10 cellular contexts compared by ENCODE assay signal in genomic region chr11:126862664-126863247, GRCh38.
DNase-seq lines count a peak whose midpoint lies in the region; ATAC-seq and FAIRE-seq lines count a peak whose summit lies in the region.
"Had no signal": no experiment of that assay in that cellular context is flagged by ENCODE, and none has a peak within 500 bp of the region (broad histone marks: within the 10 kb centered on the region; RNA-seq: fewer than 3 reads in every experiment).

No MANE protein-coding gene starts in this region.

- intact Hi-C loops in activated T-helper 1 cell treated with anti-CD3 and anti-CD28 coated beads, Interleukin-12 subunit alpha, Interleukin-12 subunit beta, Interleukin-2, Interleukin-4 antibody, amounts not matched to agents 30 ng/mL and 10 ng/mL and 1 ng/mL, durations not matched to agents 14 hours and 24 hours and 36 hours (cut with micrococcal nuclease): no loop called here

- H3K27ac Mint-ChIP-seq in activated T-helper 17 cell treated with anti-CD3 and anti-CD28 coated beads, Interleukin-2, amount 50 U/mL, for 72 hours: no peak overlapping the region
- no peak overlapping the region for H3K27ac Mint-ChIP-seq in activated T-helper 1 cell treated with anti-CD3 and anti-CD28 coated beads, Interleukin-12 subunit alpha, Interleukin-12 subunit beta, Interleukin-2, Interleukin-4 antibody, amounts not matched to agents 30 ng/mL and 10 ng/mL and 1 ng/mL, durations not matched to agents 14 hours and 24 hours and 36 hours
- H3K27ac Mint-ChIP-seq: B cell, nephron had no signal

- peaks cover 4% of the 10 kb centered on the region for H3K27me3 Mint-ChIP-seq in activated T-helper 17 cell treated with anti-CD3 and anti-CD28 coated beads, Interleukin-2, amount 50 U/mL, for 72 hours
- no peaks in the 10 kb centered on the region for H3K27me3 Mint-ChIP-seq in activated T-helper 1 cell treated with anti-CD3 and anti-CD28 coated beads, Interleukin-12 subunit alpha, Interleukin-12 subunit beta, Interleukin-2, Interleukin-4 antibody, amounts not matched to agents 30 ng/mL and 10 ng/mL and 1 ng/mL, durations not matched to agents 14 hours and 24 hours and 36 hours (ENCODE audit: insufficient read depth)
- H3K27me3 Mint-ChIP-seq in activated T-cell treated with anti-CD3 and anti-CD28 coated beads, Interleukin-2, amount 50 U/mL, for 4 hours (ENCODE audit: low read depth): peaks cover 3% of the 10 kb centered on the region

- no peaks in the 10 kb centered on the region for H3K36me3 Mint-ChIP-seq in activated T-helper 17 cell treated with anti-CD3 and anti-CD28 coated beads, Interleukin-2, amount 50 U/mL, for 72 hours (ENCODE audit: low read depth)
- no peaks in the 10 kb centered on the region for H3K36me3 Mint-ChIP-seq in activated T-helper 1 cell treated with anti-CD3 and anti-CD28 coated beads, Interleukin-12 subunit alpha, Interleukin-12 subunit beta, Interleukin-2, Interleukin-4 antibody, amounts not matched to agents 30 ng/mL and 10 ng/mL and 1 ng/mL, durations not matched to agents 14 hours and 24 hours and 36 hours (ENCODE audit: low read depth)
- no peaks in the 10 kb centered on the region for H3K36me3 Mint-ChIP-seq in activated T-cell treated with anti-CD3 and anti-CD28 coated beads, Interleukin-2, amount 50 U/mL, for 4 hours (ENCODE audit: insufficient read depth)

- no peak overlapping the region for H3K4me3 Mint-ChIP-seq in activated T-helper 17 cell treated with anti-CD3 and anti-CD28 coated beads, Interleukin-2, amount 50 U/mL, for 72 hours
- no peak overlapping the region for H3K4me3 Mint-ChIP-seq in activated T-helper 1 cell treated with anti-CD3 and anti-CD28 coated beads, Interleukin-12 subunit alpha, Interleukin-12 subunit beta, Interleukin-2, Interleukin-4 antibody, amounts not matched to agents 30 ng/mL and 10 ng/mL and 1 ng/mL, durations not matched to agents 14 hours and 24 hours and 36 hours
- no peak overlapping the region for H3K4me3 Mint-ChIP-seq in activated T-cell treated with anti-CD3 and anti-CD28 coated beads, Interleukin-2, amount 50 U/mL, for 4 hours
- H3K4me3 Mint-ChIP-seq: B cell, nephron had no signal

- FAIRE-seq in RCC 7860 (lab: Jason Lieb, UNC): no peak

- DNase-seq in DMS79 (lab: John Stamatoyannopoulos, UW) (peak; percentile 42), GDM1 (lab: John Stamatoyannopoulos, UW) (no peak), RCC 7860 (ENCODE audit: low spot score) (no peak)
- DNase-seq in activated T-helper 1 cell treated with anti-CD3 and anti-CD28 coated beads, Interleukin-12 subunit alpha, Interleukin-12 subunit beta, Interleukin-2, Interleukin-4 antibody, amounts not matched to agents 30 ng/mL and 10 ng/mL and 1 ng/mL, durations not matched to agents 14 hours and 24 hours and 36 hours (ENCODE audit: low spot score): no peak
- no peak for DNase-seq in activated T-cell treated with anti-CD3 and anti-CD28 coated beads, Interleukin-2, amount 50 U/mL, for 4 hours

- no peaks in the 10 kb centered on the region for H3K4me1 Mint-ChIP-seq in activated T-helper 17 cell treated with anti-CD3 and anti-CD28 coated beads, Interleukin-2, amount 50 U/mL, for 72 hours
- H3K4me1 Mint-ChIP-seq in activated T-helper 1 cell treated with anti-CD3 and anti-CD28 coated beads, Interleukin-12 subunit alpha, Interleukin-12 subunit beta, Interleukin-2, Interleukin-4 antibody, amounts not matched to agents 30 ng/mL and 10 ng/mL and 1 ng/mL, durations not matched to agents 14 hours and 24 hours and 36 hours (ENCODE audit: low read depth): no peaks in the 10 kb centered on the region
- no peaks in the 10 kb centered on the region for H3K4me1 Mint-ChIP-seq in activated T-cell treated with anti-CD3 and anti-CD28 coated beads, Interleukin-2, amount 50 U/mL, for 4 hours (ENCODE audit: low read depth)
- H3K4me1 Mint-ChIP-seq: B cell had no signal

- peaks cover 5% of the 10 kb centered on the region for H3K9me3 Mint-ChIP-seq in activated T-helper 17 cell treated with anti-CD3 and anti-CD28 coated beads, Interleukin-2, amount 50 U/mL, for 72 hours
- H3K9me3 Mint-ChIP-seq in activated T-helper 1 cell treated with anti-CD3 and anti-CD28 coated beads, Interleukin-12 subunit alpha, Interleukin-12 subunit beta, Interleukin-2, Interleukin-4 antibody, amounts not matched to agents 30 ng/mL and 10 ng/mL and 1 ng/mL, durations not matched to agents 14 hours and 24 hours and 36 hours: no peaks in the 10 kb centered on the region
- no peaks in the 10 kb centered on the region for H3K9me3 Mint-ChIP-seq in activated T-cell treated with anti-CD3 and anti-CD28 coated beads, Interleukin-2, amount 50 U/mL, for 4 hours

- ATAC-seq in GM19452 (IDR thresholded peaks at IDR 0.05; ENCODE audit: unreplicated experiment) (peak; percentile 84), HG03457 (IDR thresholded peaks at IDR 0.05; ENCODE audit: unreplicated experiment) (peak; percentile 58)
- ATAC-seq in activated T-helper 17 cell treated with anti-CD3 and anti-CD28 coated beads, Interleukin-2, amount 50 U/mL, for 72 hours (replicated peaks): peak; percentile 43
- no peak for ATAC-seq in activated T-cell treated with anti-CD3 and anti-CD28 coated beads, Interleukin-2, amount 50 U/mL, for 4 hours

Comparison
In these comparisons a context has a peak if more than half of its experiments do, and no peak if none do; other contexts are left out.
1. ATAC-seq: peak in GM19452 (single experiment), HG03457 (single experiment) and activated T-helper 17 cell treated with anti-CD3 and anti-CD28 coated beads, Interleukin-2, amount 50 U/mL, for 72 hours (single experiment); none in activated T-cell treated with anti-CD3 and anti-CD28 coated beads, Interleukin-2, amount 50 U/mL, for 4 hours (0 of 2).